11 cellular contexts compared by ENCODE assay signal in the genomic region with DNA sequence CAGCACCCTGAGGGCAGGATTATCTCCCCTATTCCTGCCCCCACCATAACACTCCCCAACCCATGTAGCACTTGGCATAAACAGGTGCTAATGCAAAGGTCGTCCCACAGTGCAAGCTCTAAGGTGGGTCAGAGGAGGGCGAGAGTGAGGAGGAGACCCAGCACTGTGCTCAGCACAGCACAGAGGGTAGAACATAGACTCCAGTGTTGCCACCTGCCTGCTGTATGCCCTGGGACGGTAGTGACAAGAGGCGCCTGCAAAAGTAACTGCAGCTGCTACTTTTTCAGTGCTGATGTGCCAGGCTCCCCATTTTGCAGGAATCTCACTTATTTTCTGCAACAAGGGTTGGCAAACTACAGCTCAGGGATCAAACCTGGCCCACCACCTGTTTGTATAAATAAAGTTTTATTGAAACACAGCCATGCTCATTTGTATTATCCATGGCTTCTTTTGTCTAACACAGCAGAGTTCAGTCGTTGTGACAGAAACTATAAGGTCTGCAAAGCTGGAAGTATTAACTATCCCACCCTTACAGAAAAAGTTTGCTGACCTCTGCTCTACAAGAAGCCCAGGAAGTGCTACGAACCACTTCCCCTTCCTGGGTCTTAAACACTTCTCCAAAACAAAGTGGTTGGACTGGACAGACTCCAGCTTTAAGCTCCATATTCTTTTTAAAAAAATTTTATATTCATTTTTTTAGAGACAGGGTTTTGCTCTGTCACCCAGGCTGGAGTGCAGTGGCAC. TPM values are rescaled to one million over a fixed set of nuclear protein-coding genes. Genes with fewer than 3 reads are reported as not detected.
DNase-seq lines count a peak whose midpoint lies in the region; ATAC-seq, FAIRE-seq and TF ChIP-seq lines count a peak whose summit lies in the region.
"Had no signal": no experiment of that assay in that cellular context is flagged by ENCODE, and none has a peak within 500 bp of the region (broad histone marks: within the 10 kb centered on the region; RNA-seq: fewer than 3 reads in every experiment).

No MANE protein-coding gene starts in this region.

- peaks cover 80 to 87% of the 10 kb centered on the region in 2 donors for H3K4me1 ChIP-seq in gastrocnemius medialis
- peaks cover 29% of the 10 kb centered on the region for H3K4me1 ChIP-seq in ovary (ENCODE audit: insufficient read depth)
- peaks cover 3% of the 10 kb centered on the region; the same call in 1 of the 2 replicates for H3K4me1 ChIP-seq in BE2C

- WGBS in ovary, 3 donors: 89 to 92% (median 91%) methylated on average over 6 of the region's 6 CpGs

- H3K36me3 ChIP-seq in gastrocnemius medialis: no peaks in the 10 kb centered on the region
- no peaks in the 10 kb centered on the region for H3K36me3 ChIP-seq in ovary
- no peaks in the 10 kb centered on the region for H3K36me3 ChIP-seq in BE2C

- H3K27ac Mint-ChIP-seq in activated naive CD8-positive, alpha-beta T cell treated with anti-CD3 and anti-CD28 coated beads, Interleukin-2, amount 10 ng/mL, durations not matched to agents 7 days and 5 days: peak overlapping the region; percentile 97

- no peaks in the 10 kb centered on the region for H3K9me3 ChIP-seq in gastrocnemius medialis
- no peaks in the 10 kb centered on the region for H3K9me3 ChIP-seq in ovary
- H3K9me3 ChIP-seq in BE2C: no peaks in the 10 kb centered on the region

- no peaks in the 10 kb centered on the region for H3K27me3 ChIP-seq in gastrocnemius medialis
- H3K27me3 ChIP-seq in ovary: no peaks in the 10 kb centered on the region
- H3K27me3 ChIP-seq in BE2C: no peaks in the 10 kb centered on the region

- TF ChIP-seq POLR2A in GM12891 (IDR thresholded peaks at IDR 0.05; ENCODE audit: low read depth, low read length) (no peak), gastrocnemius medialis (IDR thresholded peaks at IDR 0.05) (no peak), ovary (IDR thresholded peaks at IDR 0.05) (no peak)

- DNase-seq in GM12891 (ENCODE audit: insufficient read length, low spot score): no peak
- peak; percentile 74 for DNase-seq in NAMALWA (ENCODE audit: low spot score)
- DNase-seq in activated naive CD8-positive, alpha-beta T cell treated with anti-CD3 and anti-CD28 coated beads, Interleukin-2, amount 10 ng/mL, durations not matched to agents 7 days and 5 days: peak; percentile 55
- no peak for DNase-seq in gastrocnemius medialis
- DNase-seq in T-helper 9 cell: no peak
- DNase-seq in ovary: no peak
- DNase-seq in BE2C: no peak
- DNase-seq: left cardiac atrium, NCI-H2081 had no signal

- H3K4me1 Mint-ChIP-seq in activated naive CD8-positive, alpha-beta T cell treated with anti-CD3 and anti-CD28 coated beads, Interleukin-2, amount 10 ng/mL, durations not matched to agents 7 days and 5 days: peaks cover 67% of the 10 kb centered on the region

- no peaks in the 10 kb centered on the region for H3K27me3 Mint-ChIP-seq in activated naive CD8-positive, alpha-beta T cell treated with anti-CD3 and anti-CD28 coated beads, Interleukin-2, amount 10 ng/mL, durations not matched to agents 7 days and 5 days

- in situ Hi-C loops in gastrocnemius medialis (cut with MboI; ENCODE audit: low sequenced_read_pairs in 4 of 4): no loop called here

- intact Hi-C loops in gastrocnemius medialis (cut with DNase I; ENCODE audit: low total_unique reads): no loop called here
- intact Hi-C loops in ovary (cut with DNase I): no loop called here

- TF ChIP-seq CTCF in gastrocnemius medialis (IDR thresholded peaks at IDR 0.05 in 4 of 5, conservative IDR thresholded peaks at IDR 0.05 in 1 of 5) (no peak), ovary (IDR thresholded peaks at IDR 0.05) (no peak), BE2C (IDR thresholded peaks at IDR 0.05; ENCODE audit: low read depth, low read length) (no peak)

- ATAC-seq in activated naive CD8-positive, alpha-beta T cell treated with anti-CD3 and anti-CD28 coated beads, Interleukin-2, amount 10 ng/mL, durations not matched to agents 7 days and 5 days (ENCODE audit: low read depth): peak; percentile 20
- ATAC-seq in gastrocnemius medialis (no peak), GM19452 (IDR thresholded peaks at IDR 0.05; ENCODE audit: unreplicated experiment) (no peak)
- ATAC-seq: left cardiac atrium had no signal

- H3K4me3 ChIP-seq in gastrocnemius medialis (no peak overlapping the region), ovary (no peak overlapping the region), BE2C (ENCODE audit: low read depth, low read length) (no peak overlapping the region)

- no peak for TF ChIP-seq EP300 in ovary (IDR thresholded peaks at IDR 0.05)

- H3K9me3 Mint-ChIP-seq in activated naive CD8-positive, alpha-beta T cell treated with anti-CD3 and anti-CD28 coated beads, Interleukin-2, amount 10 ng/mL, durations not matched to agents 7 days and 5 days: no peaks in the 10 kb centered on the region

- H3K4me3 Mint-ChIP-seq in activated naive CD8-positive, alpha-beta T cell treated with anti-CD3 and anti-CD28 coated beads, Interleukin-2, amount 10 ng/mL, durations not matched to agents 7 days and 5 days: peak overlapping the region; percentile 80

- POLR2A ChIA-PET in activated naive CD8-positive, alpha-beta T cell treated with anti-CD3 and anti-CD28 coated beads, Interleukin-2, amount 10 ng/mL, durations not matched to agents 7 days and 5 days (lab: Charles Lee): interaction anchor here (0.6 to 27.4 kb wide), 8 partner anchors 8 to 802 kb away, joined by 3 to 782 read pairs (median 3); partner anchors contain the start of gene EHD1

- peaks cover 14% of the 10 kb centered on the region for H3K36me3 Mint-ChIP-seq in activated naive CD8-positive, alpha-beta T cell treated with anti-CD3 and anti-CD28 coated beads, Interleukin-2, amount 10 ng/mL, durations not matched to agents 7 days and 5 days

- FAIRE-seq in GM12891 (lab: Jason Lieb, UNC): no peak
- FAIRE-seq: G401.6 had no signal

- H3K27ac ChIP-seq in gastrocnemius medialis (peak overlapping the region; percentile 88 to 94 (median 93)), ovary (no peak overlapping the region)

TF ChIP-seq in GM12891, 5 proteins besides CTCF, POLR2A, EP300 and RAD21:
- TF ChIP-seq POLR2AphosphoS5 (IDR thresholded peaks at IDR 0.05; ENCODE audit: low read depth, low read length) (no peak), SPI1 (IDR thresholded peaks at IDR 0.05; ENCODE audit: low read depth, low read length) (peak; percentile 85)
TF ChIP-seq in GM12891: peak in this region for 1.

RNA-seq across cellular contexts. Expression of gene CDC42BPG, which starts 16.9 kb away (rescaled TPM):
- polyA plus RNA-seq in GM12891 (2012; ENCODE audit: low read depth, missing spikeins): 0.36 TPM
- total RNA-seq in activated naive CD8-positive, alpha-beta T cell treated with anti-CD3 and anti-CD28 coated beads, Interleukin-2, amount 10 ng/mL, durations not matched to agents 7 days and 5 days: 1 to 10 TPM; 3.4 to 3.5 TPM
- total RNA-seq in gastrocnemius medialis (under 1 TPM in 2 of 4 donors, not detected in 2; 0.15 to 0.19 TPM), ovary (1 to 10 TPM; 2.6 to 9.5 (median 4.0) TPM)
- 1 to 10 TPM in 1 of 2 donors, under 1 TPM in 1; 0.35 to 1.9 TPM for polyA plus RNA-seq in ovary
- 0.39 TPM for polyA plus RNA-seq in BE2C (2012; ENCODE audit: insufficient read depth, insufficient read length, low read depth)

RNA-seq across cellular contexts. Expression of gene EHD1, which starts 17.0 kb away (rescaled TPM):
- 84.7 TPM for polyA plus RNA-seq in GM12891 (2012; ENCODE audit: low read depth, missing spikeins)
- total RNA-seq in activated naive CD8-positive, alpha-beta T cell treated with anti-CD3 and anti-CD28 coated beads, Interleukin-2, amount 10 ng/mL, durations not matched to agents 7 days and 5 days: 100 to 1,000 TPM; 187 to 195 TPM
- total RNA-seq in gastrocnemius medialis (10 to 100 TPM; 24.8 to 46.2 (median 31.3) TPM), ovary (10 to 100 TPM; 14.3 to 87.8 (median 42.2) TPM)
- 10 to 100 TPM; 14.5 to 14.8 TPM for polyA plus RNA-seq in ovary
- polyA plus RNA-seq in BE2C (2012; ENCODE audit: insufficient read depth, insufficient read length, low read depth): 73.8 TPM

RNA-seq across cellular contexts. Expression of gene MEN1, which starts 51.0 kb away (rescaled TPM):
- polyA plus RNA-seq in GM12891 (2012; ENCODE audit: low read depth, missing spikeins): 16.2 TPM
- total RNA-seq in activated naive CD8-positive, alpha-beta T cell treated with anti-CD3 and anti-CD28 coated beads, Interleukin-2, amount 10 ng/mL, durations not matched to agents 7 days and 5 days: 10 to 100 TPM; 37.4 to 39.0 TPM
- total RNA-seq in gastrocnemius medialis (10 to 100 TPM in 2 of 4 donors, 1 to 10 TPM in 2; 7.4 to 12.2 (median 9.8) TPM), ovary (10 to 100 TPM; 17.5 to 28.6 (median 22.6) TPM)
- 10 to 100 TPM; 14.4 to 20.4 TPM for polyA plus RNA-seq in ovary
- polyA plus RNA-seq in BE2C (2012; ENCODE audit: insufficient read depth, insufficient read length, low read depth): 45.7 TPM

RNA-seq across cellular contexts. Expression of gene ATG2A, which starts 55.6 kb away (rescaled TPM):
- polyA plus RNA-seq in GM12891 (2012; ENCODE audit: low read depth, missing spikeins): 8.2 TPM
- total RNA-seq in activated naive CD8-positive, alpha-beta T cell treated with anti-CD3 and anti-CD28 coated beads, Interleukin-2, amount 10 ng/mL, durations not matched to agents 7 days and 5 days: 10 to 100 TPM; 34.5 to 39.7 TPM
- total RNA-seq in gastrocnemius medialis: 10 to 100 TPM; 10.7 to 97.5 (median 37.9) TPM
- 10 to 100 TPM; 22.2 to 40.1 (median 30.4) TPM for total RNA-seq in ovary
- 10 to 100 TPM in 1 of 2 donors, 1 to 10 TPM in 1; 2.2 to 23.4 TPM for polyA plus RNA-seq in ovary
- polyA plus RNA-seq in BE2C (2012; ENCODE audit: insufficient read depth, insufficient read length, low read depth): 19.9 TPM

RNA-seq across cellular contexts. Expression of gene MAP4K2, which starts 58.4 kb away (rescaled TPM):
- polyA plus RNA-seq in GM12891 (2012; ENCODE audit: low read depth, missing spikeins): 30.2 TPM
- 10 to 100 TPM; 92.0 to 96.2 TPM for total RNA-seq in activated naive CD8-positive, alpha-beta T cell treated with anti-CD3 and anti-CD28 coated beads, Interleukin-2, amount 10 ng/mL, durations not matched to agents 7 days and 5 days
- total RNA-seq in gastrocnemius medialis (10 to 100 TPM in 1 of 4 donors, 1 to 10 TPM in 3; 4.3 to 14.8 (median 6.2) TPM), ovary (10 to 100 TPM in 5 of 7 donors, 1 to 10 TPM in 2; 5.6 to 15.5 (median 13.0) TPM)
- 1 to 10 TPM; 2.3 to 9.9 TPM for polyA plus RNA-seq in ovary
- 12.6 TPM for polyA plus RNA-seq in BE2C (2012; ENCODE audit: insufficient read depth, insufficient read length, low read depth)

Comparison
In these comparisons a context has a peak if more than half of its experiments do, and no peak if none do; other contexts are left out.
1. DNase-seq: peak in NAMALWA (single experiment) and activated naive CD8-positive, alpha-beta T cell treated with anti-CD3 and anti-CD28 coated beads, Interleukin-2, amount 10 ng/mL, durations not matched to agents 7 days and 5 days (single experiment); none in GM12891 (single experiment), gastrocnemius medialis (0 of 2), T-helper 9 cell (single experiment), ovary (0 of 5) and BE2C (single experiment).
2. H3K27ac ChIP-seq: peak in gastrocnemius medialis (4 of 4); none in ovary (0 of 2).